ENCODE assay signal across 7 cellular contexts in genomic region chr19:48364564-48365363, GRCh38. TPM values are rescaled to one million over a fixed set of nuclear protein-coding genes. Genes with fewer than 3 reads are reported as not detected.
DNase-seq lines count a peak whose midpoint lies in the region; ATAC-seq and TF ChIP-seq lines count a peak whose summit lies in the region.

No MANE protein-coding gene starts in this region.

- H3K4me1 ChIP-seq in HEK293 (ENCODE audit: control insufficient read depth, insufficient read depth, low read length), result peaks cover 4% of the 10 kb centered on the region; the same call in 1 of the 2 replicates
- peaks cover 3% of the 10 kb centered on the region for H3K4me1 ChIP-seq in iPS-15b (ENCODE audit: control insufficient read depth, insufficient read depth, low read length)

- no peak for TF ChIP-seq CTCF in HEK293 (tag by site-specific recombination; IDR thresholded peaks at IDR 0.05)

- H3K36me3 ChIP-seq in HEK293 (ENCODE audit: control insufficient read depth in 2 of 2, insufficient read depth in 1 of 2, low read length in 2 of 2), result peaks cover 3 to 7% of the 10 kb centered on the region in 2 experiments; a peak in 2 of 3 replicates
- H3K36me3 ChIP-seq in iPS-15b (ENCODE audit: control insufficient read depth, insufficient read depth, low read length), result no peaks in the 10 kb centered on the region

- no peaks in the 10 kb centered on the region for H3K9me3 Mint-ChIP-seq in activated CD8-positive, alpha-beta T cell treated with anti-CD3 and anti-CD28 coated beads, Interleukin-2, amount 10 ng/mL, durations not matched to agents 7 days and 5 days (ENCODE audit: insufficient read depth)
- no peaks in the 10 kb centered on the region for H3K9me3 Mint-ChIP-seq in stimulated activated naive CD8-positive, alpha-beta T cell treated with anti-CD3 and anti-CD28 coated beads, Interleukin-15, amount 100 ng/mL, for 72 hours

- H3K27ac Mint-ChIP-seq in activated CD8-positive, alpha-beta T cell treated with anti-CD3 and anti-CD28 coated beads, Interleukin-2, amount 10 ng/mL, durations not matched to agents 7 days and 5 days, result peak overlapping the region; percentile 97
- peak overlapping the region; percentile 92 to 98 for H3K27ac Mint-ChIP-seq in stimulated activated naive CD8-positive, alpha-beta T cell treated with anti-CD3 and anti-CD28 coated beads, Interleukin-15, amount 100 ng/mL, for 72 hours

- H3K4me3 ChIP-seq in HEK293 (ENCODE audit: low read depth, low read length), result no peak overlapping the region
- peak overlapping the region; percentile 56 for H3K4me3 ChIP-seq in iPS-15b (ENCODE audit: low read depth, low read length)

- POLR2A ChIA-PET in HEK293 (lab: Yijun Ruan, JAX), result interaction anchor here (0.9 to 2.7 kb wide), 15 partner anchors 8 to 255 kb away, joined by 3 to 54 read pairs (median 12); partner anchors contain the start of genes EMP3, KDELR1, RPL18 and SPHK2
- POLR2A ChIA-PET in activated CD8-positive, alpha-beta T cell treated with anti-CD3 and anti-CD28 coated beads, Interleukin-2, amount 10 ng/mL, durations not matched to agents 7 days and 5 days (lab: Charles Lee), result interaction anchor here (1.7 to 2.4 kb wide), 4 partner anchors 26 to 116 kb away, joined by 6 to 15 read pairs (median 9); partner anchors contain the start of gene KDELR1

- no peaks in the 10 kb centered on the region for H3K27me3 Mint-ChIP-seq in activated CD8-positive, alpha-beta T cell treated with anti-CD3 and anti-CD28 coated beads, Interleukin-2, amount 10 ng/mL, durations not matched to agents 7 days and 5 days (ENCODE audit: low read depth)
- H3K27me3 Mint-ChIP-seq in stimulated activated naive CD8-positive, alpha-beta T cell treated with anti-CD3 and anti-CD28 coated beads, Interleukin-15, amount 100 ng/mL, for 72 hours, result no peaks in the 10 kb centered on the region

- H3K36me3 Mint-ChIP-seq in activated CD8-positive, alpha-beta T cell treated with anti-CD3 and anti-CD28 coated beads, Interleukin-2, amount 10 ng/mL, durations not matched to agents 7 days and 5 days (ENCODE audit: low read depth), result peaks cover 3% of the 10 kb centered on the region

- CTCF ChIA-PET in HEK293 (lab: Yijun Ruan, JAX), result interaction anchor here (0.6 to 3.3 kb wide), 8 partner anchors 8 to 886 kb away, joined by 3 to 28 read pairs (median 3); partner anchors contain the start of gene KDELR1
- CTCF ChIA-PET in activated CD8-positive, alpha-beta T cell treated with anti-CD3 and anti-CD28 coated beads, Interleukin-2, amount 10 ng/mL, durations not matched to agents 7 days and 5 days (lab: Charles Lee), result interaction anchor here (0.8 to 3.5 kb wide), 11 partner anchors 8 to 244 kb away, joined by 3 to 43 read pairs (median 6); partner anchors contain the start of genes GRWD1 and KDELR1

- ATAC-seq in activated CD8-positive, alpha-beta T cell treated with anti-CD3 and anti-CD28 coated beads, Interleukin-2, amount 10 ng/mL, durations not matched to agents 7 days and 5 days, result no peak
- ATAC-seq in stimulated activated naive CD8-positive, alpha-beta T cell treated with anti-CD3 and anti-CD28 coated beads, Interleukin-15, amount 100 ng/mL, for 72 hours, result peak; percentile 3
- ATAC-seq in GM21723 (IDR thresholded peaks at IDR 0.05; ENCODE audit: unreplicated experiment), result no peak

- H3K27ac ChIP-seq in HEK293 (ENCODE audit: extremely low read depth, low read depth, low read length), result peak overlapping the region; percentile 57; the same call in 1 of the 2 replicates

- H3K27me3 ChIP-seq in iPS-15b (ENCODE audit: control insufficient read depth, insufficient read depth, low read length), result no peaks in the 10 kb centered on the region

- DNase-seq in activated CD8-positive, alpha-beta T cell treated with anti-CD3 and anti-CD28 coated beads, Interleukin-2, amount 10 ng/mL, durations not matched to agents 7 days and 5 days, result no peak
- DNase-seq in stimulated activated naive CD8-positive, alpha-beta T cell treated with anti-CD3 and anti-CD28 coated beads, Interleukin-15, amount 100 ng/mL, for 72 hours, result no peak
- DNase-seq in HK-2 (ENCODE audit: unreplicated experiment) (no peak), midbrain (lab: John Stamatoyannopoulos, UW) (no peak)

- H3K9me3 ChIP-seq in HEK293 (ENCODE audit: control insufficient read depth, insufficient read depth, low read depth, low read length) (no peaks in the 10 kb centered on the region), iPS-15b (ENCODE audit: control insufficient read depth, insufficient read depth, low read length) (no peaks in the 10 kb centered on the region)

- H3K4me3 Mint-ChIP-seq in activated CD8-positive, alpha-beta T cell treated with anti-CD3 and anti-CD28 coated beads, Interleukin-2, amount 10 ng/mL, durations not matched to agents 7 days and 5 days, result peak overlapping the region; percentile 86
- peak overlapping the region; percentile 87 to 92 for H3K4me3 Mint-ChIP-seq in stimulated activated naive CD8-positive, alpha-beta T cell treated with anti-CD3 and anti-CD28 coated beads, Interleukin-15, amount 100 ng/mL, for 72 hours

- peaks cover 21% of the 10 kb centered on the region for H3K4me1 Mint-ChIP-seq in activated CD8-positive, alpha-beta T cell treated with anti-CD3 and anti-CD28 coated beads, Interleukin-2, amount 10 ng/mL, durations not matched to agents 7 days and 5 days (ENCODE audit: low read depth)
- H3K4me1 Mint-ChIP-seq in stimulated activated naive CD8-positive, alpha-beta T cell treated with anti-CD3 and anti-CD28 coated beads, Interleukin-15, amount 100 ng/mL, for 72 hours, result peaks cover 19% of the 10 kb centered on the region

- H3K9ac ChIP-seq in iPS-15b (ENCODE audit: low read depth, low read length), result peak overlapping the region; percentile 79

TF ChIP-seq in HEK293, 187 proteins besides CTCF, POLR2A, EP300 and RAD21 (continues in another document):
- TF ChIP-seq ZEB2 (tag by site-specific recombination; IDR thresholded peaks at IDR 0.05), result 0 out of 2 replicates have a peak, but pooled peaks have one; percentile 18
- TF ChIP-seq ZNF335 (tag by site-specific recombination; conservative IDR thresholded peaks at IDR 0.05), result peak; percentile 54
- TF ChIP-seq, protein P1, sequence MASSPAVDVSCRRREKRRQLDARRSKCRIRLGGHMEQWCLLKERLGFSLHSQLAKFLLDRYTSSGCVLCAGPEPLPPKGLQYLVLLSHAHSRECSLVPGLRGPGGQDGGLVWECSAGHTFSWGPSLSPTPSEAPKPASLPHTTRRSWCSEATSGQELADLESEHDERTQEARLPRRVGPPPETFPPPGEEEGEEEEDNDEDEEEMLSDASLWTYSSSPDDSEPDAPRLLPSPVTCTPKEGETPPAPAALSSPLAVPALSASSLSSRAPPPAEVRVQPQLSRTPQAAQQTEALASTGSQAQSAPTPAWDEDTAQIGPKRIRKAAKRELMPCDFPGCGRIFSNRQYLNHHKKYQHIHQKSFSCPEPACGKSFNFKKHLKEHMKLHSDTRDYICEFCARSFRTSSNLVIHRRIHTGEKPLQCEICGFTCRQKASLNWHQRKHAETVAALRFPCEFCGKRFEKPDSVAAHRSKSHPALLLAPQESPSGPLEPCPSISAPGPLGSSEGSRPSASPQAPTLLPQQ (tag by site-specific recombination; IDR thresholded peaks at IDR 0.05), result peak; percentile 5; the same call in 1 of the 2 replicates
- TF ChIP-seq ZNF157 (tag by site-specific recombination; IDR thresholded peaks at IDR 0.05), result no peak
- TF ChIP-seq ZNF513 (tag by site-specific recombination; IDR thresholded peaks at IDR 0.05), result no peak
- TF ChIP-seq ZBTB10 (tag by site-specific recombination; IDR thresholded peaks at IDR 0.05), result peak; percentile 40; the same call in 1 of the 2 replicates
- TF ChIP-seq KLF7 (tag by site-specific recombination; IDR thresholded peaks at IDR 0.05; ENCODE audit: borderline replicate concordance), result 0 out of 2 replicates have a peak, but pooled peaks have one; percentile 0

RNA-seq across cellular contexts. Expression of gene SYNGR4, which starts 0.6 kb away (rescaled TPM):
- not detected for total RNA-seq in activated CD8-positive, alpha-beta T cell treated with anti-CD3 and anti-CD28 coated beads, Interleukin-2, amount 10 ng/mL, durations not matched to agents 7 days and 5 days

RNA-seq across cellular contexts. Expression of gene TMEM143, which starts 1.0 kb away (rescaled TPM):
- total RNA-seq in activated CD8-positive, alpha-beta T cell treated with anti-CD3 and anti-CD28 coated beads, Interleukin-2, amount 10 ng/mL, durations not matched to agents 7 days and 5 days, result 10 to 100 TPM; 17.1 to 19.4 TPM

RNA-seq across cellular contexts. Expression of gene KDELR1, which starts 26.6 kb away (rescaled TPM):
- 10 to 100 TPM; 70.3 to 71.3 TPM for total RNA-seq in activated CD8-positive, alpha-beta T cell treated with anti-CD3 and anti-CD28 coated beads, Interleukin-2, amount 10 ng/mL, durations not matched to agents 7 days and 5 days

RNA-seq across cellular contexts. Expression of gene GRIN2D, which starts 28.7 kb away (rescaled TPM):
- under 1 TPM; 0.05 to 0.08 TPM for total RNA-seq in activated CD8-positive, alpha-beta T cell treated with anti-CD3 and anti-CD28 coated beads, Interleukin-2, amount 10 ng/mL, durations not matched to agents 7 days and 5 days

RNA-seq across cellular contexts. Expression of gene EMP3, which starts 39.4 kb away (rescaled TPM):
- total RNA-seq in activated CD8-positive, alpha-beta T cell treated with anti-CD3 and anti-CD28 coated beads, Interleukin-2, amount 10 ng/mL, durations not matched to agents 7 days and 5 days, result 100 to 1,000 TPM; 300 to 320 TPM
